Comparison of ENCODE assay signal across 18 cellular contexts in genomic region chr16:87140211-87141200, GRCh38.
"Had no signal": no experiment of that assay in that cellular context is flagged by ENCODE, and none has a peak within 500 bp of the region (broad histone marks: within the 10 kb centered on the region; RNA-seq: fewer than 3 reads in every experiment).

No MANE protein-coding gene starts in this region.

- H3K27ac ChIP-seq: brain microvascular endothelial cell, lower lobe of right lung, tibial artery, uterus, VCaP had no signal

- H3K4me1 Mint-ChIP-seq: activated naive CD8-positive, alpha-beta T cell treated with anti-CD3 and anti-CD28 coated beads for 36 hours; endodermal cell; mesothelial cell of epicardium; stimulated activated effector memory CD8-positive, alpha-beta T cell treated with anti-CD3 and anti-CD28 coated beads, Interleukin-12 subunit alpha, Interleukin-12 subunit beta, amount 100 ng/mL, for 72 hours had no signal

- H3K27me3 ChIP-seq: brain microvascular endothelial cell, tibial artery, uterus had no signal

- H3K27ac Mint-ChIP-seq: activated CD4-positive, alpha-beta memory T cell treated with anti-CD3 and anti-CD28 coated beads for 36 hours; activated naive CD8-positive, alpha-beta T cell treated with anti-CD3 and anti-CD28 coated beads for 36 hours; activated T-cell treated with anti-CD3 and anti-CD28 coated beads, Interleukin-2, amount 50 U/mL, for 24 hours; endodermal cell; mesothelial cell of epicardium; stimulated activated effector memory CD8-positive, alpha-beta T cell treated with anti-CD3 and anti-CD28 coated beads, Interleukin-12 subunit alpha, Interleukin-12 subunit beta, amount 100 ng/mL, for 72 hours had no signal

- H3K36me3 Mint-ChIP-seq: activated CD4-positive, alpha-beta memory T cell treated with anti-CD3 and anti-CD28 coated beads for 36 hours; activated naive CD8-positive, alpha-beta T cell treated with anti-CD3 and anti-CD28 coated beads for 36 hours; stimulated activated effector memory CD8-positive, alpha-beta T cell treated with anti-CD3 and anti-CD28 coated beads, Interleukin-12 subunit alpha, Interleukin-12 subunit beta, amount 100 ng/mL, for 72 hours had no signal

- H3K36me3 ChIP-seq: brain microvascular endothelial cell, lower lobe of right lung, tibial artery, uterus had no signal

- DNase-seq: activated CD4-positive, alpha-beta memory T cell treated with anti-CD3 and anti-CD28 coated beads for 36 hours; activated CD4-positive, alpha-beta T cell treated with anti-CD3 and anti-CD28 coated beads for 1 hour; activated naive CD8-positive, alpha-beta T cell treated with anti-CD3 and anti-CD28 coated beads for 36 hours; activated T-cell treated with anti-CD3 and anti-CD28 coated beads, Interleukin-2, amount 50 U/mL, for 24 hours; amygdala; brain microvascular endothelial cell; endodermal cell; head of caudate nucleus; kidney glomerular epithelial cell; lower lobe of right lung; retina; uterus had no signal

- ATAC-seq: lower lobe of right lung; stimulated activated effector memory CD8-positive, alpha-beta T cell treated with anti-CD3 and anti-CD28 coated beads, Interleukin-12 subunit alpha, Interleukin-12 subunit beta, amount 100 ng/mL, for 72 hours had no signal

- H3K9me3 Mint-ChIP-seq: activated CD4-positive, alpha-beta memory T cell treated with anti-CD3 and anti-CD28 coated beads for 36 hours; activated T-cell treated with anti-CD3 and anti-CD28 coated beads, Interleukin-2, amount 50 U/mL, for 24 hours; stimulated activated effector memory CD8-positive, alpha-beta T cell treated with anti-CD3 and anti-CD28 coated beads, Interleukin-12 subunit alpha, Interleukin-12 subunit beta, amount 100 ng/mL, for 72 hours had no signal

- H3K4me3 ChIP-seq: lower lobe of right lung, smooth muscle cell, tibial artery, uterus had no signal

- H3K9me3 ChIP-seq: lower lobe of right lung, tibial artery, uterus had no signal

- H3K4me3 Mint-ChIP-seq: activated CD4-positive, alpha-beta memory T cell treated with anti-CD3 and anti-CD28 coated beads for 36 hours; activated naive CD8-positive, alpha-beta T cell treated with anti-CD3 and anti-CD28 coated beads for 36 hours; activated T-cell treated with anti-CD3 and anti-CD28 coated beads, Interleukin-2, amount 50 U/mL, for 24 hours; endodermal cell; mesothelial cell of epicardium; neural crest cell; stimulated activated effector memory CD8-positive, alpha-beta T cell treated with anti-CD3 and anti-CD28 coated beads, Interleukin-12 subunit alpha, Interleukin-12 subunit beta, amount 100 ng/mL, for 72 hours had no signal

- H3K4me1 ChIP-seq: lower lobe of right lung, tibial artery, uterus had no signal

- H3K4me2 ChIP-seq: smooth muscle cell had no signal

- H3K27me3 Mint-ChIP-seq: activated CD4-positive, alpha-beta memory T cell treated with anti-CD3 and anti-CD28 coated beads for 36 hours; activated naive CD8-positive, alpha-beta T cell treated with anti-CD3 and anti-CD28 coated beads for 36 hours; activated T-cell treated with anti-CD3 and anti-CD28 coated beads, Interleukin-2, amount 50 U/mL, for 24 hours had no signal
